Comparison of ENCODE assay signal across 16 cellular contexts in genomic region chr5:149855371-149855770, GRCh38.
DNase-seq lines count a peak whose midpoint lies in the region; ATAC-seq and TF ChIP-seq lines count a peak whose summit lies in the region.
"Had no signal": no experiment of that assay in that cellular context is flagged by ENCODE, and none has a peak within 500 bp of the region (broad histone marks: within the 10 kb centered on the region; RNA-seq: fewer than 3 reads in every experiment).

No MANE protein-coding gene starts in this region.

- H3K4me1 ChIP-seq in SJSA1 (replicated peaks) (peaks cover 62% of the 10 kb centered on the region), upper lobe of right lung (peaks cover 11% of the 10 kb centered on the region)

- DNase-seq in NCI-H2227 (lab: John Stamatoyannopoulos, UW; ENCODE audit: unreplicated experiment) (peak; percentile 39), NCI-H2227 treated with DMSO at 0.1 percent for 48 hours (lab: John Stamatoyannopoulos, UW) (no peak), SJSA1 (ENCODE audit: low read depth in 1 of 2, low spot score in 2 of 2) (peak; percentile 93 to 98), fibroblast of peridontal ligament (ENCODE audit: extremely low read depth) (peak; percentile 62), upper lobe of right lung (no peak), LoVo (ENCODE audit: low spot score) (no peak)
- DNase-seq: activated T-cell treated with anti-CD3 and anti-CD28 coated beads, Interleukin-2, amount 50 U/mL, for 4 hours; endodermal cell; naive B cell; NCI-H1092 treated with DMSO at 0.1 percent for 48 hours; NCI-H526 treated with DMSO at 0.1 percent for 48 hours; posterior cingulate gyrus; stimulated activated naive B cell treated with anti-CD40 and anti-IgM and Interleukin-4, amounts not matched to agents 10 μg/mL and 1 μg/mL and 100 μg/mL, for 72 hours had no signal

- H3K27me3 ChIP-seq in SJSA1 (replicated peaks): no peaks in the 10 kb centered on the region
- no peaks in the 10 kb centered on the region for H3K27me3 ChIP-seq in upper lobe of right lung

- H3K4me3 ChIP-seq in SJSA1 (no peak overlapping the region), upper lobe of right lung (no peak overlapping the region)
- H3K4me3 ChIP-seq: A549 had no signal

- H3K27ac ChIP-seq in SJSA1: peak overlapping the region; percentile 93
- H3K27ac ChIP-seq in upper lobe of right lung: peak overlapping the region; percentile 61

- no peak for TF ChIP-seq CTCF in upper lobe of right lung (IDR thresholded peaks at IDR 0.05)

- no peaks in the 10 kb centered on the region for H3K36me3 ChIP-seq in SJSA1
- H3K36me3 ChIP-seq in upper lobe of right lung: no peaks in the 10 kb centered on the region

- no peaks in the 10 kb centered on the region for H3K9me3 ChIP-seq in SJSA1 (replicated peaks)
- no peaks in the 10 kb centered on the region for H3K9me3 ChIP-seq in upper lobe of right lung
- H3K9me3 ChIP-seq: A549 had no signal

- no peak for ATAC-seq in upper lobe of right lung
- no peak for ATAC-seq in GM21390 (IDR thresholded peaks at IDR 0.05; ENCODE audit: unreplicated experiment)
- no peak for ATAC-seq in HG02642 (IDR thresholded peaks at IDR 0.05; ENCODE audit: poor library complexity, unreplicated experiment)
- ATAC-seq: A549; activated T-cell treated with anti-CD3 and anti-CD28 coated beads, Interleukin-2, amount 50 U/mL, for 4 hours; stimulated activated naive B cell treated with anti-CD40 and anti-IgM and Interleukin-4, amounts not matched to agents 10 μg/mL and 1 μg/mL and 100 μg/mL, for 72 hours had no signal

- intact Hi-C loops in upper lobe of right lung (cut with DNase I): no loop called here

Comparison
In these comparisons a context has a peak if more than half of its experiments do, and no peak if none do; other contexts are left out.
1. DNase-seq: peak in NCI-H2227 (single experiment), SJSA1 (2 of 2) and fibroblast of peridontal ligament (single experiment); none in NCI-H2227 treated with DMSO at 0.1 percent for 48 hours (single experiment), upper lobe of right lung (single experiment) and LoVo (single experiment).